17 cellular contexts compared by ENCODE assay signal in genomic region chr3:2446146-2446545, GRCh38.
"Had no signal": no experiment of that assay in that cellular context is flagged by ENCODE, and none has a peak within 500 bp of the region (broad histone marks: within the 10 kb centered on the region; RNA-seq: fewer than 3 reads in every experiment).

No MANE protein-coding gene starts in this region.

- H3K9me3 ChIP-seq: heart left ventricle, neutrophil had no signal

- H3K27ac ChIP-seq: coronary artery, heart left ventricle, neutrophil had no signal

- ATAC-seq: heart left ventricle; left lobe of liver; naive thymus-derived CD4-positive, alpha-beta T cell; right cardiac atrium had no signal

- DNase-seq: effector CD4-positive, alpha-beta T cell; foreskin melanocyte; heart left ventricle; hypothalamus; kidney glomerular epithelial cell; mammary epithelial cell; naive thymus-derived CD4-positive, alpha-beta T cell; nephron progenitor cell; posterior cingulate gyrus; right cardiac atrium; small intestine; stimulated activated CD4-positive, alpha-beta T cell treated with anti-CD3 and anti-CD28 coated beads, Interleukin-2, amount 100 ng/mL, for 48 hours; stimulated activated naive CD4-positive, alpha-beta T cell treated with Interleukin-2 at 50 U/mL for 16 hours; trophoblast cell had no signal

- H3K36me3 ChIP-seq: heart left ventricle, neutrophil had no signal

- H3K4me3 ChIP-seq: coronary artery, heart left ventricle had no signal

- H3K27me3 ChIP-seq: heart left ventricle, neutrophil had no signal
